ENCODE assay signal across 8 cellular contexts in the genomic region with DNA sequence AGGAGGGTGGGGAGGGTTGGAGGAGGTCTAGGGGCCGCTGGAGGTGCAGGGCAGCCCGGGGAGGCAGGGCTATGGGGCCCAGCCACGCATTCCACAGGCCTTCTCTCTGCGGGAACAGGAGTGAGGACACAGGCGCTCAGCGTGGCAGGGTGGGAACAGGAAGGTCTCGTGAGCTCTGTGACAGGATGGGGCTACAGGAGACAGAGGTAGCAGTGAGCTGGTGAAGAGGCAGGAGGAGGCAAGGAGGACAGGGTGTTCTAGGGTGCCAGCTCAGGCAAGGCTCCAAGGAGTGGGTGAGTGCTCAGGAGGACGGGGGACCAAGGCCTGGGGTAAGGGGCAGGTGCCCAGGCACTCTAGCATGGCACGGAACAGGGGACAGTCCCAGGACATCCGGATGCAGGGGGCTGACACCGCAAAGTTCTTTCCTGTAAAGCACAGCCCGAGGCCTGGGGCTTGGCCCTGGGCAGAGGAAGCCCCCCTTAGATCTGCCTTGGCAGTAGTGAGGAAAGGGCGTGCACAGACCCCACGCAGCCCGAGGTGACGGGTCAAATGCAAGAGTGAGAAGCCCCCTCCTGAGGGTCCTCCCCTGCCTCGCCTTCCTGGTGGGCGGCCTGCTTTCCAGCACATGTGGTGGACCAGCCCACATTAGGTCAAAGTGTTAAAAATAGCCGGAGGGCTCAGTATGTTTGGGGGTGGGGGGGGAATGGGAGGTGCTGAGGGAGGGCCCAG. TPM values are rescaled to one million over a fixed set of nuclear protein-coding genes. Genes with fewer than 3 reads are reported as not detected.
DNase-seq lines count a peak whose midpoint lies in the region; ATAC-seq and TF ChIP-seq lines count a peak whose summit lies in the region.

No MANE protein-coding gene starts in this region.

- H3K4me3 Mint-ChIP-seq in activated CD4-positive, alpha-beta T cell treated with anti-CD3 and anti-CD28 coated beads, Interleukin-2, amount 10 ng/mL, durations not matched to agents 7 days and 5 days = peak overlapping the region; percentile 91
- H3K4me3 Mint-ChIP-seq in natural killer cell = peak overlapping the region; percentile 92

- no peaks in the 10 kb centered on the region for H3K9me3 Mint-ChIP-seq in activated CD4-positive, alpha-beta T cell treated with anti-CD3 and anti-CD28 coated beads, Interleukin-2, amount 10 ng/mL, durations not matched to agents 7 days and 5 days
- H3K9me3 Mint-ChIP-seq in natural killer cell = no peaks in the 10 kb centered on the region

- TF ChIP-seq CTCF in HEK293 (tag by site-specific recombination; IDR thresholded peaks at IDR 0.05) (no peak), natural killer cell (IDR thresholded peaks at IDR 0.05) (no peak)

- peak overlapping the region; percentile 98; the same call in 1 of the 2 replicates for H3K27ac ChIP-seq in HEK293 (ENCODE audit: extremely low read depth, low read depth, low read length)

- no peaks in the 10 kb centered on the region for H3K9me3 ChIP-seq in HEK293 (ENCODE audit: control insufficient read depth, insufficient read depth, low read depth, low read length)

- H3K27ac Mint-ChIP-seq in activated CD4-positive, alpha-beta T cell treated with anti-CD3 and anti-CD28 coated beads, Interleukin-2, amount 10 ng/mL, durations not matched to agents 7 days and 5 days = peak overlapping the region; percentile 97
- peak overlapping the region; percentile 98 to 100 for H3K27ac Mint-ChIP-seq in natural killer cell

- no peak overlapping the region for H3K4me3 ChIP-seq in HEK293 (ENCODE audit: low read depth, low read length)

- TF ChIP-seq POLR2A in erythroblast (IDR thresholded peaks at IDR 0.05; ENCODE audit: low read length) = no peak

- peak; percentile 52 for DNase-seq in activated CD4-positive, alpha-beta T cell treated with anti-CD3 and anti-CD28 coated beads, Interleukin-2, amount 10 ng/mL, durations not matched to agents 7 days and 5 days
- DNase-seq in erythroblast (lab: John Stamatoyannopoulos, UW) (peak; percentile 55 to 77), natural killer cell (peak; percentile 44)

- POLR2A ChIA-PET in HEK293 (lab: Yijun Ruan, JAX) = interaction anchor here (1.0 to 16.9 kb wide), 9 partner anchors 12 to 107 kb away, joined by 3 to 1129 read pairs (median 9); partner anchors contain the start of genes MALAT1, SCYL1 and SLC25A45
- POLR2A ChIA-PET in activated CD4-positive, alpha-beta T cell treated with anti-CD3 and anti-CD28 coated beads, Interleukin-2, amount 10 ng/mL, durations not matched to agents 7 days and 5 days (lab: Charles Lee) = interaction anchor here (3.2 to 14.2 kb wide), 2 partner anchors 54 to 86 kb away, joined by 16 to 781 read pairs; partner anchors contain the start of gene MALAT1

- H3K4me1 Mint-ChIP-seq in activated CD4-positive, alpha-beta T cell treated with anti-CD3 and anti-CD28 coated beads, Interleukin-2, amount 10 ng/mL, durations not matched to agents 7 days and 5 days = peaks cover 54% of the 10 kb centered on the region
- H3K4me1 Mint-ChIP-seq in natural killer cell = peaks cover 63 to 72% of the 10 kb centered on the region in 2 donors

- H3K36me3 Mint-ChIP-seq in activated CD4-positive, alpha-beta T cell treated with anti-CD3 and anti-CD28 coated beads, Interleukin-2, amount 10 ng/mL, durations not matched to agents 7 days and 5 days (ENCODE audit: low read depth) = peaks cover 4% of the 10 kb centered on the region
- H3K36me3 Mint-ChIP-seq in natural killer cell = no peaks in the 10 kb centered on the region

- peaks cover 6% of the 10 kb centered on the region for H3K4me1 ChIP-seq in HEK293 (ENCODE audit: control insufficient read depth, insufficient read depth, low read length)

- peaks cover 0 to 7% of the 10 kb centered on the region in 2 experiments; a peak in 1 of 3 replicates for H3K36me3 ChIP-seq in HEK293 (ENCODE audit: control insufficient read depth in 2 of 2, insufficient read depth in 1 of 2, low read length in 2 of 2)

- no peak for ATAC-seq in natural killer cell
- ATAC-seq in HG02588 (IDR thresholded peaks at IDR 0.05; ENCODE audit: unreplicated experiment) = no peak
- ATAC-seq in GM19397 (IDR thresholded peaks at IDR 0.05; ENCODE audit: unreplicated experiment) = no peak
- ATAC-seq in HG03520 (IDR thresholded peaks at IDR 0.05; ENCODE audit: unreplicated experiment) = no peak
- ATAC-seq in GM21717 (IDR thresholded peaks at IDR 0.05; ENCODE audit: unreplicated experiment) = no peak

- H3K27me3 Mint-ChIP-seq in activated CD4-positive, alpha-beta T cell treated with anti-CD3 and anti-CD28 coated beads, Interleukin-2, amount 10 ng/mL, durations not matched to agents 7 days and 5 days = peaks cover 4% of the 10 kb centered on the region
- peaks cover 0 to 4% of the 10 kb centered on the region in 2 donors for H3K27me3 Mint-ChIP-seq in natural killer cell (ENCODE audit: low read depth in 2 of 2)

- intact Hi-C loops in natural killer cell (cut with micrococcal nuclease) = loop anchor here (1.0 to 5.0 kb wide), 3 partner anchors 8 to 154 kb away; partner anchors contain the start of genes FAM89B and ZNRD2

- CTCF ChIA-PET in HEK293 (lab: Yijun Ruan, JAX) = interaction anchor here (0.7 to 3.9 kb wide), 7 partner anchors 15 to 91 kb away, joined by 3 to 36 read pairs (median 7); partner anchors contain the start of gene MALAT1
- CTCF ChIA-PET in activated CD4-positive, alpha-beta T cell treated with anti-CD3 and anti-CD28 coated beads, Interleukin-2, amount 10 ng/mL, durations not matched to agents 7 days and 5 days (lab: Charles Lee) = interaction anchor here (0.8 to 8.1 kb wide), 10 partner anchors 15 to 90 kb away, joined by 3 to 98 read pairs (median 14); partner anchors contain the start of gene MALAT1

TF ChIP-seq in HEK293, 187 proteins besides CTCF, POLR2A, EP300 and RAD21 (continues in another document):
- TF ChIP-seq ZNF692 (tag by site-specific recombination; IDR thresholded peaks at IDR 0.05) (peak; percentile 41; the same call in 1 of the 2 replicates), ZBTB10 (tag by site-specific recombination; IDR thresholded peaks at IDR 0.05) (no peak), ZNF548 (tag by site-specific recombination; IDR thresholded peaks at IDR 0.05) (no peak), KLF8 (tag by site-specific recombination; IDR thresholded peaks at IDR 0.05) (no peak), GLIS1 (tag by site-specific recombination; IDR thresholded peaks at IDR 0.05) (peak; percentile 70), ZFP69B (tag by site-specific recombination; IDR thresholded peaks at IDR 0.05) (peak; percentile 34; the same call in 1 of the 2 replicates), ZNF335 (tag by site-specific recombination; conservative IDR thresholded peaks at IDR 0.05) (no peak)

RNA-seq across cellular contexts. Expression of gene NEAT1, which starts 4.7 kb away (rescaled TPM):
- total RNA-seq in activated CD4-positive, alpha-beta T cell treated with anti-CD3 and anti-CD28 coated beads, Interleukin-2, amount 10 ng/mL, durations not matched to agents 7 days and 5 days = 100 to 1,000 TPM; 463 to 610 TPM
- 1,000 to 10,000 TPM; 1,031 to 1,768 (median 1,493) TPM for total RNA-seq in natural killer cell

RNA-seq across cellular contexts. Expression of gene FRMD8, which starts 31.4 kb away (rescaled TPM):
- total RNA-seq in activated CD4-positive, alpha-beta T cell treated with anti-CD3 and anti-CD28 coated beads, Interleukin-2, amount 10 ng/mL, durations not matched to agents 7 days and 5 days = 10 to 100 TPM; 49.5 to 52.1 TPM
- 10 to 100 TPM; 45.6 to 58.4 (median 57.7) TPM for total RNA-seq in natural killer cell

RNA-seq across cellular contexts. Expression of gene SLC25A45, which starts 35.4 kb away (rescaled TPM):
- 10 to 100 TPM; 40.9 TPM for total RNA-seq in activated CD4-positive, alpha-beta T cell treated with anti-CD3 and anti-CD28 coated beads, Interleukin-2, amount 10 ng/mL, durations not matched to agents 7 days and 5 days
- total RNA-seq in natural killer cell = 10 to 100 TPM; 50.9 to 61.1 (median 61.0) TPM
